ENCODE assay signal across 28 cellular contexts in the genomic region with DNA sequence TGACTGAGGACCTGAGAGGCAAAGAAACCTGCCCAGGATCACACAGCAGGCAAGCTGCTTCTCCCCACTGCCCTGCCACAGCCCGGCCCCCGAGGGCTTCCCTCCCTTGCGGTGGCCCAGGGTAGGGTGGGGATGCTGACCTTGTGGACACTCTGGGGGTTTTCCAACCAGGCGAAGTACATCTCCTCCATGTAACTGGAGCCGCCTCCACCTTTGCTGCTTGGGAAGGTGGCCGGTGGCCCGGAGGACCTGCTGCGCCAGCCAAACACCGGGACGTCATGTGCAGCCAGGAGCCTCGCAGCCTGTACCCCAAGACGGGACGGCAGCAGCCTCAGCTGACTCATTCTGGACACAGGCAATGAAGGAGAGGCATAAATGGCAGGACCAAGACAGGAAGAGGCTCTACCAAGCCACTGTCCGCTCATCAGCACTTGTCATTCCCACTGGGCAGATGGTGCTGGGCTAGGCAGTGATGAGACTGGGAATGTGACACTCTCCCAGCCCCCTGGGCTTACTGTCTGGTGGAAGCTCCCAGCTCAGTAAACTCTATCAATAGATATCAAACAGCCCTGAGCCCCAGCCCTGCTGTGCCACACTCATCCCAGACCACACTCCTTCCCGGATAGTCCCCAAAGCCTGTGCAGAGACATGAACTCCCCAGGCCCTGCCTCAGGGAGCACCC. TPM values are rescaled to one million over a fixed set of nuclear protein-coding genes. Genes with fewer than 3 reads are reported as not detected.
"Had no signal": no experiment of that assay in that cellular context is flagged by ENCODE, and none has a peak within 500 bp of the region (broad histone marks: within the 10 kb centered on the region; RNA-seq: fewer than 3 reads in every experiment).

No MANE protein-coding gene starts in this region.

- H3K4me3 ChIP-seq: body of pancreas, coronary artery, esophagus squamous epithelium, SK-N-MC, skin epidermis, uterus had no signal

- FAIRE-seq: endometrium had no signal

- H3K36me3 ChIP-seq: esophagus squamous epithelium, uterus, WERI-Rb-1 had no signal

- H3K27me3 ChIP-seq: body of pancreas, uterus had no signal

- ATAC-seq: activated CD4-positive, CD25-positive, alpha-beta regulatory T cell treated with anti-CD3 and anti-CD28 coated beads, Interleukin-2, amount 50 U/mL, for 24 hours; body of pancreas; natural killer cell; sciatic nerve; stimulated activated effector memory CD8-positive, alpha-beta T cell treated with anti-CD3 and anti-CD28 coated beads, Interleukin-12 subunit alpha, Interleukin-12 subunit beta, amount 100 ng/mL, for 72 hours had no signal

- H3K4me1 ChIP-seq: uterus had no signal

- H3K9me3 ChIP-seq: body of pancreas, esophagus squamous epithelium, uterus had no signal

- H3K27ac Mint-ChIP-seq: activated CD4-positive, alpha-beta memory T cell treated with anti-CD3 and anti-CD28 coated beads, Interleukin-2, amount 10 ng/mL, durations not matched to agents 7 days and 5 days; activated CD4-positive, alpha-beta T cell treated with anti-CD3 and anti-CD28 coated beads, Interleukin-2, amount 10 ng/mL, durations not matched to agents 24 days and 14 days; activated naive CD8-positive, alpha-beta T cell; memory B cell; natural killer cell; progenitor cell of endocrine pancreas; stimulated activated effector memory CD8-positive, alpha-beta T cell treated with anti-CD3 and anti-CD28 coated beads, Interleukin-12 subunit alpha, Interleukin-12 subunit beta, amount 100 ng/mL, for 72 hours; stimulated activated naive CD8-positive, alpha-beta T cell treated with anti-CD3 and anti-CD28 coated beads, Interleukin-15, Interleukin-2, amounts not matched to agents 100 ng/mL and 50 ng/mL, for 24 hours; T-helper 1 cell treated with Interleukin-12 subunit alpha and Interleukin-12 subunit beta and Interleukin-4 antibody, amounts not matched to agents 30 μg/mL and 1 μg/mL, for 36 hours; type B pancreatic cell had no signal

- H3K4me3 Mint-ChIP-seq: activated CD4-positive, alpha-beta memory T cell treated with anti-CD3 and anti-CD28 coated beads, Interleukin-2, amount 10 ng/mL, durations not matched to agents 7 days and 5 days; activated CD4-positive, alpha-beta T cell treated with anti-CD3 and anti-CD28 coated beads, Interleukin-2, amount 10 ng/mL, durations not matched to agents 24 days and 14 days; activated naive CD8-positive, alpha-beta T cell; memory B cell; natural killer cell; stimulated activated effector memory CD8-positive, alpha-beta T cell treated with anti-CD3 and anti-CD28 coated beads, Interleukin-12 subunit alpha, Interleukin-12 subunit beta, amount 100 ng/mL, for 72 hours; stimulated activated naive CD8-positive, alpha-beta T cell treated with anti-CD3 and anti-CD28 coated beads, Interleukin-15, Interleukin-2, amounts not matched to agents 100 ng/mL and 50 ng/mL, for 24 hours; T-helper 1 cell treated with Interleukin-12 subunit alpha and Interleukin-12 subunit beta and Interleukin-4 antibody, amounts not matched to agents 30 μg/mL and 1 μg/mL, for 36 hours; type B pancreatic cell had no signal

- H3K27ac ChIP-seq: body of pancreas, coronary artery, epithelial cell of prostate, esophagus squamous epithelium, SK-N-MC, skin epidermis, uterus, WERI-Rb-1 had no signal

- H3K36me3 Mint-ChIP-seq: activated naive CD8-positive, alpha-beta T cell; memory B cell; stimulated activated effector memory CD8-positive, alpha-beta T cell treated with anti-CD3 and anti-CD28 coated beads, Interleukin-12 subunit alpha, Interleukin-12 subunit beta, amount 100 ng/mL, for 72 hours; type B pancreatic cell had no signal

- DNase-seq: activated CD4-positive, alpha-beta memory T cell treated with anti-CD3 and anti-CD28 coated beads, Interleukin-2, amount 10 ng/mL, durations not matched to agents 7 days and 5 days; activated CD4-positive, alpha-beta T cell treated with anti-CD3 and anti-CD28 coated beads, Interleukin-2, amount 10 ng/mL, durations not matched to agents 24 days and 14 days; activated naive CD4-positive, alpha-beta T cell; activated T-cell treated with anti-CD3 and anti-CD28 coated beads, Interleukin-2, amount 50 U/mL, for 48 hours; body of pancreas; cerebellar nuclear complex; esophagus squamous epithelium; foreskin melanocyte; natural killer cell; stimulated activated CD4-positive, alpha-beta T cell treated with anti-CD3 and anti-CD28 coated beads, Interleukin-4, amount 100 ng/mL, for 24 hours; T-helper 9 cell; uterus; WERI-Rb-1 had no signal

- H3K9me3 Mint-ChIP-seq: activated CD4-positive, alpha-beta memory T cell treated with anti-CD3 and anti-CD28 coated beads, Interleukin-2, amount 10 ng/mL, durations not matched to agents 7 days and 5 days; activated CD4-positive, alpha-beta T cell treated with anti-CD3 and anti-CD28 coated beads, Interleukin-2, amount 10 ng/mL, durations not matched to agents 24 days and 14 days; natural killer cell; stimulated activated effector memory CD8-positive, alpha-beta T cell treated with anti-CD3 and anti-CD28 coated beads, Interleukin-12 subunit alpha, Interleukin-12 subunit beta, amount 100 ng/mL, for 72 hours; stimulated activated naive CD8-positive, alpha-beta T cell treated with anti-CD3 and anti-CD28 coated beads, Interleukin-15, Interleukin-2, amounts not matched to agents 100 ng/mL and 50 ng/mL, for 24 hours; T-helper 1 cell treated with Interleukin-12 subunit alpha and Interleukin-12 subunit beta and Interleukin-4 antibody, amounts not matched to agents 30 μg/mL and 1 μg/mL, for 36 hours; type B pancreatic cell had no signal

RNA-seq across cellular contexts. Expression of gene OGDHL, which starts 3.7 kb away (rescaled TPM):
- total RNA-seq: activated CD4-positive, alpha-beta memory T cell treated with anti-CD3 and anti-CD28 coated beads, Interleukin-2, amount 10 ng/mL, durations not matched to agents 7 days and 5 days; aorta; natural killer cell; sciatic nerve had no signal
